31 cellular contexts compared by ENCODE assay signal in genomic region chr7:27247000-27247399, GRCh38. TPM values are rescaled to one million over a fixed set of nuclear protein-coding genes. Genes with fewer than 3 reads are reported as not detected.
"Had no signal": no experiment of that assay in that cellular context is flagged by ENCODE, and none has a peak within 500 bp of the region (broad histone marks: within the 10 kb centered on the region; RNA-seq: fewer than 3 reads in every experiment).

No MANE protein-coding gene starts in this region.

- H3K9ac ChIP-seq: parathyroid adenoma had no signal

- H3K4me3 Mint-ChIP-seq: activated naive CD8-positive, alpha-beta T cell; activated T-cell treated with anti-CD3 and anti-CD28 coated beads, Interleukin-2, amount 50 U/mL, for 72 hours; mesothelial cell of epicardium; neural crest cell had no signal

- H3K9me3 ChIP-seq: body of pancreas, colonic mucosa, gastrocnemius medialis, psoas muscle, right atrium auricular region, tibial nerve had no signal

- H3K27ac Mint-ChIP-seq: activated naive CD8-positive, alpha-beta T cell; activated T-cell treated with anti-CD3 and anti-CD28 coated beads, Interleukin-2, amount 50 U/mL, for 72 hours; mesothelial cell of epicardium had no signal

- H3K4me1 ChIP-seq: parathyroid adenoma had no signal

- H3K4me3 ChIP-seq: body of pancreas, colonic mucosa, hepatocyte, tibial nerve had no signal

- H3K79me2 ChIP-seq: hepatocyte, parathyroid adenoma had no signal

- H3K9me3 Mint-ChIP-seq: activated T-cell treated with anti-CD3 and anti-CD28 coated beads, Interleukin-2, amount 50 U/mL, for 72 hours; mesothelial cell of epicardium; neural crest cell had no signal

- H2AFZ ChIP-seq: hepatocyte, parathyroid adenoma had no signal

- H3K36me3 ChIP-seq: colonic mucosa, gastrocnemius medialis, right atrium auricular region, tibial nerve had no signal

- DNase-seq: activated CD4-positive, alpha-beta T cell treated with anti-CD3 and anti-CD28 coated beads for 4 hours; activated CD4-positive, alpha-beta T cell treated with anti-CD3 and anti-CD28 coated beads, Interleukin-2, amount 50 U/mL, for 4 hours; activated effector memory CD4-positive, alpha-beta T cell treated with Interleukin-2 at 50 U/mL for 16 hours; activated naive CD4-positive, alpha-beta T cell treated with Interleukin-2 at 50 U/mL for 16 hours; activated T-cell treated with anti-CD3 and anti-CD28 coated beads for 4 hours; activated T-cell treated with anti-CD3 and anti-CD28 coated beads, Interleukin-2, amount 50 U/mL, for 72 hours; aorta; body of pancreas; cerebellar nuclear complex; colonic mucosa; effector memory CD4-positive, alpha-beta T cell; erythroblast; gastrocnemius medialis; left colon; mammary epithelial cell; naive B cell; occipital lobe; psoas muscle; stimulated activated naive CD4-positive, alpha-beta T cell; T-helper 1 cell had no signal

- H3K27ac ChIP-seq: body of pancreas, colonic mucosa, gastrocnemius medialis, hepatocyte, parathyroid adenoma, psoas muscle, right atrium auricular region, tibial nerve had no signal

- H3K36me3 Mint-ChIP-seq: activated naive CD8-positive, alpha-beta T cell; mesothelial cell of epicardium had no signal

- ATAC-seq: activated T-cell treated with anti-CD3 and anti-CD28 coated beads, Interleukin-2, amount 50 U/mL, for 72 hours; body of pancreas; gastrocnemius medialis; left colon had no signal

RNA-seq across cellular contexts. Expression of gene EVX1, which starts 4.4 kb away (rescaled TPM):
- total RNA-seq: aorta, body of pancreas, dermis microvascular lymphatic vessel endothelial cell, gastrocnemius medialis, liver, mammary epithelial cell, occipital lobe, psoas muscle, right atrium auricular region, temporal lobe, tibial nerve had no signal
- polyA plus RNA-seq: aorta, keratinocyte, liver, mammary epithelial cell, psoas muscle had no signal

RNA-seq across cellular contexts. Expression of gene HOXA13, which starts 47.1 kb away (rescaled TPM):
- total RNA-seq: activated T-cell treated with anti-CD3 and anti-CD28 coated beads, Interleukin-2, amount 50 U/mL, for 72 hours; aorta; body of pancreas; dermis microvascular lymphatic vessel endothelial cell; liver; mammary epithelial cell; neural crest cell; occipital lobe; right atrium auricular region; temporal lobe had no signal
- polyA plus RNA-seq: keratinocyte, mammary epithelial cell had no signal
